ENCODE assay signal across 8 cellular contexts in genomic region chr21:31660134-31660565, GRCh38. TPM values are rescaled to one million over a fixed set of nuclear protein-coding genes. Genes with fewer than 3 reads are reported as not detected.
DNase-seq lines count a peak whose midpoint lies in the region; ATAC-seq lines count a peak whose summit lies in the region.

No MANE protein-coding gene starts in this region.

- no peaks in the 10 kb centered on the region for H3K9me3 ChIP-seq in CD4-positive, alpha-beta memory T cell (ENCODE audit: control insufficient read depth in 1 of 2, low read length in 2 of 2)
- H3K9me3 ChIP-seq in SJSA1 (replicated peaks) (no peaks in the 10 kb centered on the region), endocrine pancreas (ENCODE audit: control insufficient read depth, low read length) (no peaks in the 10 kb centered on the region), mononuclear cell (ENCODE audit: low read depth, low read length) (no peaks in the 10 kb centered on the region)

- POLR2A ChIA-PET in CD4-positive, alpha-beta memory T cell (lab: Charles Lee; ENCODE audit: partially characterized antibody): interaction anchor here (1.2 to 1.4 kb wide), 3 partner anchors 11 to 71 kb away, joined by 3 to 6 read pairs (median 6); no protein-coding TSS in a partner anchor

- H3K27ac ChIP-seq in CD4-positive, alpha-beta memory T cell (ENCODE audit: low read depth, low read length): peak overlapping the region; percentile 77
- peak overlapping the region; percentile 88 for H3K27ac ChIP-seq in SJSA1

- DNase-seq in CD4-positive, alpha-beta memory T cell: peak in 3 of 5 donors; percentile 33 to 42 (median 35)
- DNase-seq in SJSA1 (ENCODE audit: low read depth in 1 of 2, low spot score in 2 of 2): peak; percentile 36 to 51
- DNase-seq in ureter (ENCODE audit: low spot score): peak; percentile 55
- DNase-seq in GM19240 (ENCODE audit: insufficient read length, low spot score): no peak

- H3K27me3 ChIP-seq in CD4-positive, alpha-beta memory T cell (ENCODE audit: insufficient read depth, low read length): no peaks in the 10 kb centered on the region
- H3K27me3 ChIP-seq in SJSA1 (replicated peaks) (no peaks in the 10 kb centered on the region), endocrine pancreas (ENCODE audit: control insufficient read depth, insufficient read depth, low read length) (no peaks in the 10 kb centered on the region), mononuclear cell (ENCODE audit: insufficient read depth, low read length) (no peaks in the 10 kb centered on the region)

- H3K9me3 Mint-ChIP-seq in CD4-positive, alpha-beta memory T cell: peaks cover 0 to 4% (median 0%) of the 10 kb centered on the region in 8 donors

- H3K4me1 ChIP-seq in CD4-positive, alpha-beta memory T cell (ENCODE audit: insufficient read depth, low read length): peaks cover 68% of the 10 kb centered on the region
- H3K4me1 ChIP-seq in SJSA1 (replicated peaks) (peaks cover 13% of the 10 kb centered on the region), endocrine pancreas (ENCODE audit: control insufficient read depth, insufficient read depth, low read length) (peaks cover 4% of the 10 kb centered on the region), mononuclear cell (ENCODE audit: insufficient read depth, low read length) (peaks cover 34% of the 10 kb centered on the region)

- CTCF ChIA-PET in CD4-positive, alpha-beta memory T cell (lab: Charles Lee; ENCODE audit: partially characterized antibody): interaction anchor here (0.6 kb wide), 1 partner anchor 941 kb away, joined by 3 read pairs; no protein-coding TSS in a partner anchor

- H3K4me1 Mint-ChIP-seq in CD4-positive, alpha-beta memory T cell: peaks cover 41 to 80% (median 59%) of the 10 kb centered on the region in 4 donors

- H3K27me3 Mint-ChIP-seq in CD4-positive, alpha-beta memory T cell: no peaks in the 10 kb centered on the region

- peak overlapping the region; percentile 70 to 79 for H3K4me3 ChIP-seq in CD4-positive, alpha-beta memory T cell (ENCODE audit: low read length in 2 of 2)
- H3K4me3 ChIP-seq in SJSA1: peak overlapping the region; percentile 96
- peak overlapping the region; percentile 92 for H3K4me3 ChIP-seq in endocrine pancreas (ENCODE audit: control insufficient read depth, insufficient read depth, low read length)
- peak overlapping the region; percentile 68 for H3K4me3 ChIP-seq in mononuclear cell (ENCODE audit: low read length)

- peak overlapping the region; percentile 81 to 96 (median 91) for H3K27ac Mint-ChIP-seq in CD4-positive, alpha-beta memory T cell

- peak overlapping the region; percentile 22 for H3K9ac ChIP-seq in endocrine pancreas (ENCODE audit: control insufficient read depth, insufficient read depth, low read length)

- intact Hi-C loops in CD4-positive, alpha-beta memory T cell (cut with micrococcal nuclease): no loop called here

- H3K4me3 Mint-ChIP-seq in CD4-positive, alpha-beta memory T cell: peak overlapping the region; percentile 91 to 97 (median 95)

- ATAC-seq in GM19023 (IDR thresholded peaks at IDR 0.05; ENCODE audit: unreplicated experiment) (peak; percentile 24), HG03135 (IDR thresholded peaks at IDR 0.05; ENCODE audit: unreplicated experiment) (peak; percentile 39)

- peaks cover 6% of the 10 kb centered on the region for H3K36me3 ChIP-seq in CD4-positive, alpha-beta memory T cell (ENCODE audit: insufficient read depth, low read length)
- H3K36me3 ChIP-seq in SJSA1 (peaks cover 45% of the 10 kb centered on the region), endocrine pancreas (ENCODE audit: control insufficient read depth, insufficient read depth, low read length) (no peaks in the 10 kb centered on the region)

- peaks cover 7 to 41% of the 10 kb centered on the region in 2 donors for H3K36me3 Mint-ChIP-seq in CD4-positive, alpha-beta memory T cell

RNA-seq across cellular contexts. Expression of gene SOD1, which starts 0.7 kb away (rescaled TPM):
- total RNA-seq in CD4-positive, alpha-beta memory T cell: 100 to 1,000 TPM; 178 to 198 TPM
- 100 to 1,000 TPM; 596 to 756 TPM for polyA plus RNA-seq in CD4-positive, alpha-beta memory T cell
- 434 and 451 TPM in 2 replicates for total RNA-seq in SJSA1 (2014; rRNA removed; shearing (Covaris generic))
- total RNA-seq in mononuclear cell: 124 TPM
- 192 TPM for total RNA-seq in ureter
